Comparison of ENCODE assay signal across 15 cellular contexts in genomic region chr1:45370575-45370974, GRCh38. TPM values are rescaled to one million over a fixed set of nuclear protein-coding genes. Genes with fewer than 3 reads are reported as not detected.
A peak's percentile ranks its signal among the peaks of the same experiment; 100 is the strongest.
DNase-seq lines count a peak whose midpoint lies in the region; ATAC-seq and TF ChIP-seq lines count a peak whose summit lies in the region.
"Had no signal": no experiment of that assay in that cellular context is flagged by ENCODE, and none has a peak within 500 bp of the region (broad histone marks: within the 10 kb centered on the region; RNA-seq: fewer than 3 reads in every experiment).

No MANE protein-coding gene starts in this region.

- H3K4me1 Mint-ChIP-seq in GM23338, result no peaks in the 10 kb centered on the region
- no peaks in the 10 kb centered on the region for H3K4me1 Mint-ChIP-seq in activated CD4-positive, alpha-beta T cell treated with anti-CD3 and anti-CD28 coated beads for 36 hours

- H3K36me3 Mint-ChIP-seq in GM23338 (ENCODE audit: low read depth), result no peaks in the 10 kb centered on the region
- H3K36me3 Mint-ChIP-seq in activated CD4-positive, alpha-beta T cell treated with anti-CD3 and anti-CD28 coated beads for 36 hours (ENCODE audit: low read depth), result no peaks in the 10 kb centered on the region
- H3K36me3 Mint-ChIP-seq: natural killer cell treated with Interleukin-12 subunit alpha and Interleukin-12 subunit beta and Interleukin-15 and Interleukin-18, amount 100 ng/mL, for 72 hours had no signal

- ATAC-seq in GM18502 (IDR thresholded peaks at IDR 0.05; ENCODE audit: poor library complexity, unreplicated experiment) (peak; percentile 74), GM19455 (IDR thresholded peaks at IDR 0.05; ENCODE audit: unreplicated experiment) (peak; percentile 74), HG02678 (IDR thresholded peaks at IDR 0.05; ENCODE audit: unreplicated experiment) (peak; percentile 76), GM23338 (no peak), GM18873 (IDR thresholded peaks at IDR 0.05; ENCODE audit: low FRiP score, unreplicated experiment) (no peak)
- no peak for ATAC-seq in activated CD4-positive, alpha-beta T cell treated with anti-CD3 and anti-CD28 coated beads for 36 hours
- ATAC-seq: natural killer cell treated with Interleukin-12 subunit alpha and Interleukin-12 subunit beta and Interleukin-15 and Interleukin-18, amount 100 ng/mL, for 72 hours had no signal

- H4K20me1 ChIP-seq in MM.1S (ENCODE audit: insufficient read depth, low read length), result no peaks in the 10 kb centered on the region
- H4K20me1 ChIP-seq in GM23338 (replicated peaks; ENCODE audit: insufficient read depth), result no peaks in the 10 kb centered on the region

- CTCF ChIA-PET in activated CD4-positive, alpha-beta T cell treated with anti-CD3 and anti-CD28 coated beads for 36 hours (lab: Charles Lee), result interaction anchor here (0.6 to 1.2 kb wide), 4 partner anchors 121 to 850 kb away, joined by 3 to 5 read pairs (median 3); partner anchors contain the start of gene TESK2

- no peaks in the 10 kb centered on the region for H3K27me3 ChIP-seq in MM.1S (replicated peaks; ENCODE audit: insufficient read depth, low read length)
- no peaks in the 10 kb centered on the region for H3K27me3 ChIP-seq in spleen (replicated peaks in 1 of 7)
- H3K27me3 ChIP-seq in GM23338 (ENCODE audit: insufficient read depth), result no peaks in the 10 kb centered on the region
- H3K27me3 ChIP-seq: thyroid gland had no signal

- H3K27ac ChIP-seq in MM.1S (ENCODE audit: low read length), result peak overlapping the region; percentile 56; the same call in 1 of the 2 replicates
- no peak overlapping the region for H3K27ac ChIP-seq in spleen
- H3K27ac ChIP-seq in GM23338 (ENCODE audit: low read depth), result no peak overlapping the region
- H3K27ac ChIP-seq: thyroid gland had no signal

- no peak overlapping the region for H3K9ac ChIP-seq in MM.1S (ENCODE audit: low read length)

- H3K4me2 ChIP-seq in MM.1S (ENCODE audit: low read depth, low read length), result peak overlapping the region; percentile 40; the same call in 1 of the 2 replicates
- H3K4me2 ChIP-seq in GM23338, result no peak overlapping the region

- no peaks in the 10 kb centered on the region for H3K36me3 ChIP-seq in MM.1S (replicated peaks; ENCODE audit: insufficient read depth, low read length)
- H3K36me3 ChIP-seq in spleen, result no peaks in the 10 kb centered on the region
- no peaks in the 10 kb centered on the region for H3K36me3 ChIP-seq in GM23338 (ENCODE audit: insufficient read depth)
- H3K36me3 ChIP-seq: thyroid gland had no signal

- no peak overlapping the region for H3K27ac Mint-ChIP-seq in GM23338
- H3K27ac Mint-ChIP-seq in activated CD4-positive, alpha-beta T cell treated with anti-CD3 and anti-CD28 coated beads for 36 hours, result no peak overlapping the region
- H3K27ac Mint-ChIP-seq: natural killer cell treated with Interleukin-12 subunit alpha and Interleukin-12 subunit beta and Interleukin-15 and Interleukin-18, amount 100 ng/mL, for 72 hours had no signal

- TF ChIP-seq CTCF in MM.1S (IDR thresholded peaks at IDR 0.05; ENCODE audit: low read length), result no peak
- TF ChIP-seq CTCF in spleen (IDR thresholded peaks at IDR 0.05 in 8 of 11, conservative IDR thresholded peaks at IDR 0.05 in 3 of 11), result no peak
- no peak for TF ChIP-seq CTCF in GM23338 (conservative IDR thresholded peaks at IDR 0.05; ENCODE audit: low read depth in 2 of 2)

- H3K27me3 Mint-ChIP-seq in GM23338 (ENCODE audit: insufficient read depth, low read depth, poor library complexity), result peaks cover 4% of the 10 kb centered on the region
- H3K27me3 Mint-ChIP-seq in activated CD4-positive, alpha-beta T cell treated with anti-CD3 and anti-CD28 coated beads for 36 hours, result no peaks in the 10 kb centered on the region
- H3K27me3 Mint-ChIP-seq: natural killer cell treated with Interleukin-12 subunit alpha and Interleukin-12 subunit beta and Interleukin-15 and Interleukin-18, amount 100 ng/mL, for 72 hours had no signal

- no peak for TF ChIP-seq POLR2A in spleen (IDR thresholded peaks at IDR 0.05)

- H3K9me3 Mint-ChIP-seq in GM23338, result no peaks in the 10 kb centered on the region
- no peaks in the 10 kb centered on the region for H3K9me3 Mint-ChIP-seq in activated CD4-positive, alpha-beta T cell treated with anti-CD3 and anti-CD28 coated beads for 36 hours (ENCODE audit: low read depth)
- H3K9me3 Mint-ChIP-seq: natural killer cell treated with Interleukin-12 subunit alpha and Interleukin-12 subunit beta and Interleukin-15 and Interleukin-18, amount 100 ng/mL, for 72 hours had no signal

- H3F3A ChIP-seq in MM.1S (ENCODE audit: insufficient read depth, low read length) (peaks cover 17% of the 10 kb centered on the region), GM23338 (replicated peaks; ENCODE audit: low read depth) (no peaks in the 10 kb centered on the region)

- H3K4me3 ChIP-seq in MM.1S (ENCODE audit: low read length) (no peak overlapping the region), spleen (no peak overlapping the region), GM23338 (no peak overlapping the region)
- H3K4me3 ChIP-seq: thyroid gland had no signal

- H3K9me3 ChIP-seq in MM.1S (replicated peaks; ENCODE audit: insufficient read depth, low read length), result no peaks in the 10 kb centered on the region
- H3K9me3 ChIP-seq in spleen, result no peaks in the 10 kb centered on the region
- H3K9me3 ChIP-seq: thyroid gland had no signal

- POLR2A ChIA-PET in activated CD4-positive, alpha-beta T cell treated with anti-CD3 and anti-CD28 coated beads for 36 hours (lab: Charles Lee), result no interaction called here

- peak; percentile 39 for DNase-seq in MM.1S
- no peak for DNase-seq in spleen
- no peak for DNase-seq in GM23338 (ENCODE audit: low spot score)
- no peak for DNase-seq in activated CD4-positive, alpha-beta T cell treated with anti-CD3 and anti-CD28 coated beads for 36 hours
- DNase-seq: activated effector memory CD4-positive, alpha-beta T cell treated with anti-CD3 and anti-CD28 coated beads, Interleukin-2, amount 50 U/mL, for 16 hours; DMS53; NCI-H2081; NCI-H748 treated with DMSO at 0.1 percent for 48 hours; thyroid gland had no signal

- H3K4me3 Mint-ChIP-seq in GM23338, result no peak overlapping the region
- H3K4me3 Mint-ChIP-seq in activated CD4-positive, alpha-beta T cell treated with anti-CD3 and anti-CD28 coated beads for 36 hours, result no peak overlapping the region
- H3K4me3 Mint-ChIP-seq: natural killer cell treated with Interleukin-12 subunit alpha and Interleukin-12 subunit beta and Interleukin-15 and Interleukin-18, amount 100 ng/mL, for 72 hours had no signal

- intact Hi-C loops in spleen (cut with DNase I; ENCODE audit: low total_unique reads), result no loop called here
- intact Hi-C loops in activated CD4-positive, alpha-beta T cell treated with anti-CD3 and anti-CD28 coated beads for 36 hours (cut with DNase I, micrococcal nuclease), result no loop called here

- H2AFZ ChIP-seq in MM.1S (ENCODE audit: low read length) (peak overlapping the region; percentile 20; the same call in 1 of the 2 replicates), GM23338 (no peak overlapping the region)

- H3K9me2 ChIP-seq in MM.1S (replicated peaks; ENCODE audit: insufficient read depth, low read length) (no peaks in the 10 kb centered on the region), GM23338 (ENCODE audit: insufficient read depth) (no peaks in the 10 kb centered on the region)

- H3K4me1 ChIP-seq in MM.1S (ENCODE audit: low read length) (peaks cover 45% of the 10 kb centered on the region), spleen (peaks cover 0 to 34% (median 14%) of the 10 kb centered on the region in 6 donors), GM23338 (ENCODE audit: insufficient read depth) (no peaks in the 10 kb centered on the region)

- H3K79me2 ChIP-seq in MM.1S (ENCODE audit: low read length) (no peaks in the 10 kb centered on the region), GM23338 (replicated peaks; ENCODE audit: insufficient read depth) (no peaks in the 10 kb centered on the region)

TF ChIP-seq in GM23338, 12 proteins besides CTCF, POLR2A, EP300 and RAD21:
- no peak for TF ChIP-seq ZNF114 (CRISPR knock-in tag; IDR thresholded peaks at IDR 0.05)
- TF ChIP-seq ETS1 (IDR thresholded peaks at IDR 0.05), result no peak
- no peak for TF ChIP-seq JUNB (IDR thresholded peaks at IDR 0.05; ENCODE audit: unreplicated experiment)
- TF ChIP-seq STAT1 (IDR thresholded peaks at IDR 0.05; ENCODE audit: unreplicated experiment), result no peak

RNA-seq across cellular contexts. Expression of gene MUTYH, which starts 30.3 kb away (rescaled TPM):
- total RNA-seq in spleen, result 10 to 100 TPM; 26.3 to 41.1 (median 36.4) TPM
- polyA plus RNA-seq in spleen, result 10 to 100 TPM; 25.4 to 46.9 (median 37.9) TPM
- 63.6 and 67.4 TPM in 2 replicates for total RNA-seq in GM23338 (2014; rRNA removed; shearing (Covaris generic))
- polyA plus RNA-seq in GM23338 (2016; fragmentation: Nextera tagmentation; extraction: Ambion mirVana), result 47.9 and 52.8 TPM in 2 replicates
- total RNA-seq in activated CD4-positive, alpha-beta T cell treated with anti-CD3 and anti-CD28 coated beads for 36 hours, result 10 to 100 TPM; 48.6 to 53.7 TPM

RNA-seq across cellular contexts. Expression of gene TOE1, which starts 30.6 kb away (rescaled TPM):
- 10 to 100 TPM in 6 of 7 donors, 1 to 10 TPM in 1; 8.9 to 12.6 (median 11.7) TPM for total RNA-seq in spleen
- polyA plus RNA-seq in spleen, result 10 to 100 TPM in 2 of 3 donors, 1 to 10 TPM in 1; 8.7 to 11.6 (median 10.6) TPM
- 18.4 and 22.4 TPM in 2 replicates for total RNA-seq in GM23338 (2014; rRNA removed; shearing (Covaris generic))
- polyA plus RNA-seq in GM23338 (2016; fragmentation: Nextera tagmentation; extraction: Ambion mirVana), result 7.7 and 9.1 TPM in 2 replicates
- 10 to 100 TPM; 29.8 to 42.3 TPM for total RNA-seq in activated CD4-positive, alpha-beta T cell treated with anti-CD3 and anti-CD28 coated beads for 36 hours

RNA-seq across cellular contexts. Expression of gene HPDL, which starts 43.9 kb away (rescaled TPM):
- 1 to 10 TPM in 4 of 7 donors, under 1 TPM in 3; 0.73 to 3.7 (median 1.3) TPM for total RNA-seq in spleen
- polyA plus RNA-seq in spleen (1 to 10 TPM; 2.3 to 4.6 (median 3.5) TPM), GM23338 (2016; fragmentation: Nextera tagmentation; extraction: Ambion mirVana) (36.5 and 39.6 TPM in 2 replicates)
- total RNA-seq in GM23338 (2014; rRNA removed; shearing (Covaris generic)), result 60.7 and 82.1 TPM in 2 replicates
- 10 to 100 TPM; 12.7 to 17.9 TPM for total RNA-seq in activated CD4-positive, alpha-beta T cell treated with anti-CD3 and anti-CD28 coated beads for 36 hours
- total RNA-seq: M059J had no signal

Comparison
In these comparisons a context has a peak if more than half of its experiments do, and no peak if none do; other contexts are left out.
1. ATAC-seq: peak in GM18502 (single experiment), GM19455 (single experiment) and HG02678 (single experiment); none in GM23338 (single experiment), activated CD4-positive, alpha-beta T cell treated with anti-CD3 and anti-CD28 coated beads for 36 hours (single experiment) and GM18873 (single experiment).